In the genomic region with DNA sequence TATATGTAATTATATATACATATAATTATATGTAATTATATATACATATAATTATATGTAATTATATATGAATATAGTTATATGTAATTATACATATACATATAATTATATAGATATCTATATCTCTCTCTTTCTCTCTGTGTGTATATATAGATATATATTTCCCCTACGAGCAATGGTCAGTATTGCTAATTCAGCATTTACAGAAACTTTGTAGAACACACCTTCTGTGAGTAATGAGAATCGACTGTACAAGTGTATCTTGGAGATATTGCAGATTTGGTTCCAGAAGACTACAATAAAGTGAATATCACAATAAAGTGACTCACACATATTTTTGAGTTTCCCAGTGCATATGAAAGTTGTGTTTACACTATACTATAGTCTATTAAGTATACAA, we compare ENCODE assay signal across 35 cellular contexts. TPM values are rescaled to one million over a fixed set of nuclear protein-coding genes. Genes with fewer than 3 reads are reported as not detected.
"Had no signal": no experiment of that assay in that cellular context is flagged by ENCODE, and none has a peak within 500 bp of the region (broad histone marks: within the 10 kb centered on the region; RNA-seq: fewer than 3 reads in every experiment).

No MANE protein-coding gene starts in this region.

- H3K27ac ChIP-seq: ascending aorta, cardiac muscle cell, VCaP had no signal

- H3K9me3 ChIP-seq: ascending aorta had no signal

- H3K36me3 ChIP-seq: ascending aorta, cardiac muscle cell had no signal

- H3K36me3 Mint-ChIP-seq: activated CD4-positive, alpha-beta memory T cell treated with anti-CD3 and anti-CD28 coated beads for 36 hours; activated naive CD4-positive, alpha-beta T cell treated with anti-CD3 and anti-CD28 coated beads, Interleukin-2, amount 10 ng/mL, durations not matched to agents 7 days and 5 days; activated naive CD4-positive, alpha-beta T cell treated with anti-CD3 and anti-CD28 coated beads, Interleukin-2, amount 50 U/mL, for 24 hours; activated naive CD8-positive, alpha-beta T cell; activated naive CD8-positive, alpha-beta T cell treated with anti-CD3 and anti-CD28 coated beads, Interleukin-2, amount 10 ng/mL, durations not matched to agents 7 days and 5 days; brain had no signal

- DNase-seq: activated B cell treated with CpG ODN at 0.5 μM for 24 hours; activated CD4-positive, alpha-beta T cell treated with anti-CD3 and anti-CD28 coated beads for 4 hours; activated CD4-positive, alpha-beta T cell treated with anti-CD3 and anti-CD28 coated beads, Interleukin-2, amount 50 U/mL, for 1 hour; activated CD4-positive, alpha-beta T cell treated with anti-CD3 and anti-CD28 coated beads, Interleukin-2, amount 50 U/mL, for 4 hours; activated CD4-positive, CD25-positive, alpha-beta regulatory T cell treated with anti-CD3 and anti-CD28 coated beads, Interleukin-2, amount 50 U/mL, for 72 hours; activated CD8-positive, alpha-beta memory T cell treated with anti-CD3 and anti-CD28 coated beads, Interleukin-2, amount 50 U/mL, for 4 hours; activated effector memory CD4-positive, alpha-beta T cell treated with anti-CD3 and anti-CD28 coated beads, Interleukin-2, amount 50 U/mL, for 16 hours; activated gamma-delta T cell treated with Interleukin-2 at 50 U/mL for 16 hours; activated naive CD4-positive, alpha-beta T cell; activated naive CD4-positive, alpha-beta T cell treated with anti-CD3 and anti-CD28 coated beads, Interleukin-2, amount 10 ng/mL, durations not matched to agents 7 days and 5 days; activated naive CD8-positive, alpha-beta T cell treated with anti-CD3 and anti-CD28 coated beads, Interleukin-2, amount 10 ng/mL, durations not matched to agents 7 days and 5 days; activated T-cell treated with anti-CD3 and anti-CD28 coated beads for 4 hours; activated T-cell treated with anti-CD3 and anti-CD28 coated beads, Interleukin-2, amount 50 U/mL, for 1 hour; activated T-cell treated with anti-CD3 and anti-CD28 coated beads, Interleukin-2, amount 50 U/mL, for 4 hours; cerebellar nuclear complex; T-helper 9 cell had no signal

- H3K4me3 Mint-ChIP-seq: activated B cell treated with CpG ODN at 0.5 μM for 24 hours; activated CD4-positive, alpha-beta memory T cell treated with anti-CD3 and anti-CD28 coated beads for 36 hours; activated CD4-positive, alpha-beta T cell treated with anti-CD3 and anti-CD28 coated beads, Interleukin-2, amount 10 ng/mL, durations not matched to agents 24 days and 14 days; activated CD8-positive, alpha-beta T cell treated with anti-CD3 and anti-CD28 coated beads for 36 hours; activated naive CD4-positive, alpha-beta T cell treated with anti-CD3 and anti-CD28 coated beads, Interleukin-2, amount 10 ng/mL, durations not matched to agents 7 days and 5 days; activated naive CD4-positive, alpha-beta T cell treated with anti-CD3 and anti-CD28 coated beads, Interleukin-2, amount 50 U/mL, for 24 hours; activated naive CD8-positive, alpha-beta T cell; activated naive CD8-positive, alpha-beta T cell treated with anti-CD3 and anti-CD28 coated beads, Interleukin-2, amount 10 ng/mL, durations not matched to agents 7 days and 5 days; activated naive CD8-positive, alpha-beta T cell treated with anti-CD3 and anti-CD28 coated beads, Interleukin-2, amount 50 U/mL, for 24 hours; activated T-cell treated with anti-CD3 and anti-CD28 coated beads, Interleukin-2, amount 50 U/mL, for 4 hours; activated T-cell treated with anti-CD3 and anti-CD28 coated beads, Interleukin-2, amount 50 U/mL, for 72 hours; activated T-helper 1 cell treated with anti-CD3 and anti-CD28 coated beads, Interleukin-12 subunit alpha, Interleukin-12 subunit beta, Interleukin-2, Interleukin-4 antibody, amounts not matched to agents 30 ng/mL and 10 ng/mL and 1 ng/mL, durations not matched to agents 14 hours and 24 hours and 36 hours; activated T-helper 17 cell treated with anti-CD3 and anti-CD28 coated beads, Interleukin-2, amount 50 U/mL, for 72 hours; brain; central memory CD8-positive, alpha-beta T cell; T-helper 1 cell treated with Interleukin-12 subunit alpha and Interleukin-12 subunit beta and Interleukin-4 antibody, amounts not matched to agents 30 μg/mL and 1 μg/mL, for 36 hours; T-helper 2 cell treated with Interferon-gamma antibody and Interleukin-4, amounts not matched to agents 5 μg/mL and 100 μg/mL, for 36 hours had no signal

- FAIRE-seq: bronchial epithelial cell had no signal

- ATAC-seq: activated CD8-positive, alpha-beta T cell treated with anti-CD3 and anti-CD28 coated beads for 36 hours; activated naive CD8-positive, alpha-beta T cell treated with anti-CD3 and anti-CD28 coated beads, Interleukin-2, amount 50 U/mL, for 24 hours; activated T-cell treated with anti-CD3 and anti-CD28 coated beads, Interleukin-2, amount 50 U/mL, for 4 hours; activated T-cell treated with anti-CD3 and anti-CD28 coated beads, Interleukin-2, amount 50 U/mL, for 72 hours; activated T-helper 17 cell treated with anti-CD3 and anti-CD28 coated beads, Interleukin-2, amount 50 U/mL, for 72 hours had no signal

- H3K27me3 Mint-ChIP-seq: activated B cell treated with CpG ODN at 0.5 μM for 24 hours; activated CD4-positive, alpha-beta memory T cell treated with anti-CD3 and anti-CD28 coated beads for 36 hours; activated CD4-positive, alpha-beta T cell treated with anti-CD3 and anti-CD28 coated beads, Interleukin-2, amount 10 ng/mL, durations not matched to agents 24 days and 14 days; activated CD8-positive, alpha-beta T cell treated with anti-CD3 and anti-CD28 coated beads for 36 hours; activated naive CD4-positive, alpha-beta T cell treated with anti-CD3 and anti-CD28 coated beads, Interleukin-2, amount 10 ng/mL, durations not matched to agents 7 days and 5 days; activated naive CD4-positive, alpha-beta T cell treated with anti-CD3 and anti-CD28 coated beads, Interleukin-2, amount 50 U/mL, for 24 hours; activated naive CD8-positive, alpha-beta T cell; activated naive CD8-positive, alpha-beta T cell treated with anti-CD3 and anti-CD28 coated beads, Interleukin-2, amount 10 ng/mL, durations not matched to agents 7 days and 5 days; activated naive CD8-positive, alpha-beta T cell treated with anti-CD3 and anti-CD28 coated beads, Interleukin-2, amount 50 U/mL, for 24 hours; activated T-helper 17 cell treated with anti-CD3 and anti-CD28 coated beads, Interleukin-2, amount 50 U/mL, for 72 hours; central memory CD8-positive, alpha-beta T cell had no signal

- H3K27me3 ChIP-seq: ascending aorta, cardiac muscle cell had no signal

- H3K4me3 ChIP-seq: ascending aorta, cardiac muscle cell had no signal

- H3K9me3 Mint-ChIP-seq: activated B cell treated with CpG ODN at 0.5 μM for 24 hours; activated CD4-positive, alpha-beta T cell treated with anti-CD3 and anti-CD28 coated beads, Interleukin-2, amount 10 ng/mL, durations not matched to agents 24 days and 14 days; activated CD8-positive, alpha-beta T cell treated with anti-CD3 and anti-CD28 coated beads for 36 hours; activated naive CD4-positive, alpha-beta T cell treated with anti-CD3 and anti-CD28 coated beads, Interleukin-2, amount 50 U/mL, for 24 hours; activated naive CD8-positive, alpha-beta T cell treated with anti-CD3 and anti-CD28 coated beads, Interleukin-2, amount 10 ng/mL, durations not matched to agents 7 days and 5 days; activated T-helper 1 cell treated with anti-CD3 and anti-CD28 coated beads, Interleukin-12 subunit alpha, Interleukin-12 subunit beta, Interleukin-2, Interleukin-4 antibody, amounts not matched to agents 30 ng/mL and 10 ng/mL and 1 ng/mL, durations not matched to agents 14 hours and 24 hours and 36 hours; brain; T-helper 1 cell treated with Interleukin-12 subunit alpha and Interleukin-12 subunit beta and Interleukin-4 antibody, amounts not matched to agents 30 μg/mL and 1 μg/mL, for 36 hours; T-helper 2 cell treated with Interferon-gamma antibody and Interleukin-4, amounts not matched to agents 5 μg/mL and 100 μg/mL, for 36 hours had no signal

- H3K27ac Mint-ChIP-seq: activated B cell treated with CpG ODN at 0.5 μM for 24 hours; activated CD4-positive, alpha-beta memory T cell treated with anti-CD3 and anti-CD28 coated beads for 36 hours; activated CD4-positive, alpha-beta T cell treated with anti-CD3 and anti-CD28 coated beads, Interleukin-2, amount 10 ng/mL, durations not matched to agents 24 days and 14 days; activated CD8-positive, alpha-beta T cell treated with anti-CD3 and anti-CD28 coated beads for 36 hours; activated naive CD4-positive, alpha-beta T cell treated with anti-CD3 and anti-CD28 coated beads, Interleukin-2, amount 10 ng/mL, durations not matched to agents 7 days and 5 days; activated naive CD4-positive, alpha-beta T cell treated with anti-CD3 and anti-CD28 coated beads, Interleukin-2, amount 50 U/mL, for 24 hours; activated naive CD8-positive, alpha-beta T cell; activated naive CD8-positive, alpha-beta T cell treated with anti-CD3 and anti-CD28 coated beads, Interleukin-2, amount 10 ng/mL, durations not matched to agents 7 days and 5 days; activated naive CD8-positive, alpha-beta T cell treated with anti-CD3 and anti-CD28 coated beads, Interleukin-2, amount 50 U/mL, for 24 hours; activated T-cell treated with anti-CD3 and anti-CD28 coated beads, Interleukin-2, amount 50 U/mL, for 72 hours; activated T-helper 1 cell treated with anti-CD3 and anti-CD28 coated beads, Interleukin-12 subunit alpha, Interleukin-12 subunit beta, Interleukin-2, Interleukin-4 antibody, amounts not matched to agents 30 ng/mL and 10 ng/mL and 1 ng/mL, durations not matched to agents 14 hours and 24 hours and 36 hours; activated T-helper 17 cell treated with anti-CD3 and anti-CD28 coated beads, Interleukin-2, amount 50 U/mL, for 72 hours; brain; T-helper 1 cell treated with Interleukin-12 subunit alpha and Interleukin-12 subunit beta and Interleukin-4 antibody, amounts not matched to agents 30 μg/mL and 1 μg/mL, for 36 hours; T-helper 2 cell treated with Interferon-gamma antibody and Interleukin-4, amounts not matched to agents 5 μg/mL and 100 μg/mL, for 36 hours had no signal

- H3K4me1 ChIP-seq: ascending aorta had no signal

- H3K4me1 Mint-ChIP-seq: activated B cell treated with CpG ODN at 0.5 μM for 24 hours; activated CD4-positive, alpha-beta T cell treated with anti-CD3 and anti-CD28 coated beads, Interleukin-2, amount 10 ng/mL, durations not matched to agents 24 days and 14 days; activated naive CD4-positive, alpha-beta T cell treated with anti-CD3 and anti-CD28 coated beads, Interleukin-2, amount 10 ng/mL, durations not matched to agents 7 days and 5 days; activated naive CD4-positive, alpha-beta T cell treated with anti-CD3 and anti-CD28 coated beads, Interleukin-2, amount 50 U/mL, for 24 hours; activated naive CD8-positive, alpha-beta T cell treated with anti-CD3 and anti-CD28 coated beads, Interleukin-2, amount 10 ng/mL, durations not matched to agents 7 days and 5 days; activated naive CD8-positive, alpha-beta T cell treated with anti-CD3 and anti-CD28 coated beads, Interleukin-2, amount 50 U/mL, for 24 hours; activated T-helper 17 cell treated with anti-CD3 and anti-CD28 coated beads, Interleukin-2, amount 50 U/mL, for 72 hours; central memory CD8-positive, alpha-beta T cell had no signal

RNA-seq across cellular contexts. Expression of a gene that starts 33.7 kb away (rescaled TPM):
- total RNA-seq: activated CD4-positive, alpha-beta memory T cell treated with anti-CD3 and anti-CD28 coated beads for 36 hours; activated CD4-positive, alpha-beta T cell treated with anti-CD3 and anti-CD28 coated beads, Interleukin-2, amount 10 ng/mL, durations not matched to agents 24 days and 14 days; activated CD8-positive, alpha-beta memory T cell treated with anti-CD3 and anti-CD28 coated beads for 36 hours; activated CD8-positive, alpha-beta T cell treated with anti-CD3 and anti-CD28 coated beads for 36 hours; activated naive CD8-positive, alpha-beta T cell treated with anti-CD3 and anti-CD28 coated beads, Interleukin-2, amount 10 ng/mL, durations not matched to agents 7 days and 5 days; activated T-cell treated with anti-CD3 and anti-CD28 coated beads, Interleukin-2, amount 50 U/mL, for 4 hours; activated T-cell treated with anti-CD3 and anti-CD28 coated beads, Interleukin-2, amount 50 U/mL, for 72 hours; activated T-helper 1 cell treated with anti-CD3 and anti-CD28 coated beads, Interleukin-12 subunit alpha, Interleukin-12 subunit beta, Interleukin-2, Interleukin-4 antibody, amounts not matched to agents 30 ng/mL and 10 ng/mL and 1 ng/mL, durations not matched to agents 14 hours and 24 hours and 36 hours; activated T-helper 17 cell treated with anti-CD3 and anti-CD28 coated beads, Interleukin-2, amount 50 U/mL, for 72 hours; ascending aorta; bronchial epithelial cell; cardiac muscle cell; chondrocyte had no signal
- polyA plus RNA-seq: cardiac muscle cell had no signal
